Comparison of ENCODE assay signal across 8 cellular contexts in genomic region chr2:74391580-74392448, GRCh38. TPM values are rescaled to one million over a fixed set of nuclear protein-coding genes. Genes with fewer than 3 reads are reported as not detected.
DNase-seq lines count a peak whose midpoint lies in the region; ATAC-seq and TF ChIP-seq lines count a peak whose summit lies in the region.

No MANE protein-coding gene starts in this region.

- peaks cover 6% of the 10 kb centered on the region for H3K27me3 Mint-ChIP-seq in endothelial cell (ENCODE audit: unreplicated experiment)

- peak; percentile 95 for TF ChIP-seq CTCF in endothelial cell (IDR thresholded peaks at IDR 0.05; ENCODE audit: unreplicated experiment)

- H3K4me1 ChIP-seq in HUES48 (ENCODE audit: control insufficient read depth, insufficient read depth, low read length) (peaks cover 10% of the 10 kb centered on the region; the same call in 1 of the 2 replicates), NT2/D1 (ENCODE audit: insufficient read depth, insufficient read length) (no peaks in the 10 kb centered on the region)

- no peaks in the 10 kb centered on the region for H3K36me3 ChIP-seq in HUES48 (ENCODE audit: control insufficient read depth, insufficient read depth, low read length)
- peaks cover 14% of the 10 kb centered on the region for H3K36me3 ChIP-seq in NT2/D1 (ENCODE audit: insufficient read depth, insufficient read length, low read length)

- no peaks in the 10 kb centered on the region for H3K36me3 Mint-ChIP-seq in endothelial cell (ENCODE audit: low read depth, unreplicated experiment)

- peak; percentile 85 for DNase-seq in CMK (ENCODE audit: low read depth)
- DNase-seq in NT2/D1 (ENCODE audit: low read depth, low spot score) = peak; percentile 90
- peak; percentile 82 for DNase-seq in activated CD8-positive, alpha-beta memory T cell treated with anti-CD3 and anti-CD28 coated beads, Interleukin-2, amount 50 U/mL, for 24 hours (ENCODE audit: extremely low read depth)
- peak; percentile 96 for DNase-seq in endothelial cell (ENCODE audit: low spot score)
- DNase-seq in midbrain (lab: John Stamatoyannopoulos, UW) = peak; percentile 94
- peak; percentile 90 to 93 for DNase-seq in stimulated activated CD8-positive, alpha-beta memory T cell treated with anti-CD3 and anti-CD28 coated beads, Interleukin-2, amount 100 ng/mL, for 1 hour (ENCODE audit: low read depth in 2 of 2)

- H3K9ac ChIP-seq in HUES48 (ENCODE audit: low read depth, low read length) = peak overlapping the region; percentile 87
- H3K9ac ChIP-seq in NT2/D1 (ENCODE audit: insufficient read length, low read depth) = peak overlapping the region; percentile 81

- H3K27ac Mint-ChIP-seq in endothelial cell (ENCODE audit: unreplicated experiment) = peak overlapping the region; percentile 93

- peak overlapping the region; percentile 97 for H3K4me3 Mint-ChIP-seq in endothelial cell (ENCODE audit: unreplicated experiment)

- H3K9me3 Mint-ChIP-seq in endothelial cell (ENCODE audit: unreplicated experiment) = no peaks in the 10 kb centered on the region

- no peaks in the 10 kb centered on the region for H3K9me3 ChIP-seq in HUES48 (ENCODE audit: control insufficient read depth, insufficient read depth, low read length)
- H3K9me3 ChIP-seq in NT2/D1 (ENCODE audit: insufficient read depth, low read length) = no peaks in the 10 kb centered on the region

- H3K27me3 ChIP-seq in HUES48 (ENCODE audit: control insufficient read depth, insufficient read depth, low read length) (no peaks in the 10 kb centered on the region), NT2/D1 (ENCODE audit: insufficient read depth, insufficient read length) (no peaks in the 10 kb centered on the region)

- peaks cover 7% of the 10 kb centered on the region for H3K4me1 Mint-ChIP-seq in endothelial cell (ENCODE audit: unreplicated experiment)

- H3K27ac ChIP-seq in HUES48 (ENCODE audit: low read depth, low read length) = peak overlapping the region; percentile 92

- ATAC-seq in GM19467 (IDR thresholded peaks at IDR 0.05; ENCODE audit: unreplicated experiment) = peak; percentile 56

- peak overlapping the region; percentile 100 for H3K4me3 ChIP-seq in HUES48 (ENCODE audit: low read depth, low read length)
- peak overlapping the region; percentile 87 for H3K4me3 ChIP-seq in NT2/D1 (ENCODE audit: insufficient read length, low read depth)

RNA-seq across cellular contexts. Expression of gene DCTN1, which starts 11.7 kb away (rescaled TPM):
- 244 TPM for total RNA-seq in endothelial cell (ENCODE audit: unreplicated experiment)

RNA-seq across cellular contexts. Expression of gene C2orf81, which starts 29.6 kb away (rescaled TPM):
- total RNA-seq in endothelial cell (ENCODE audit: unreplicated experiment) = 5.0 TPM

RNA-seq across cellular contexts. Expression of gene WDR54, which starts 29.7 kb away (rescaled TPM):
- 34.1 TPM for total RNA-seq in endothelial cell (ENCODE audit: unreplicated experiment)

RNA-seq across cellular contexts. Expression of gene SLC4A5, which starts 48.6 kb away (rescaled TPM):
- total RNA-seq in endothelial cell (ENCODE audit: unreplicated experiment) = 4.2 TPM

RNA-seq across cellular contexts. Expression of gene RTKN, which starts 49.9 kb away (rescaled TPM):
- total RNA-seq in endothelial cell (ENCODE audit: unreplicated experiment) = 65.4 TPM

Comparison
In these comparisons a context has a peak if more than half of its experiments do, and no peak if none do; other contexts are left out.
1. Peak in every context shown above with its lines: DNase-seq, ATAC-seq, H3K4me3 ChIP-seq and H3K27ac ChIP-seq.